ENCODE assay signal across 16 cellular contexts in the genomic region with DNA sequence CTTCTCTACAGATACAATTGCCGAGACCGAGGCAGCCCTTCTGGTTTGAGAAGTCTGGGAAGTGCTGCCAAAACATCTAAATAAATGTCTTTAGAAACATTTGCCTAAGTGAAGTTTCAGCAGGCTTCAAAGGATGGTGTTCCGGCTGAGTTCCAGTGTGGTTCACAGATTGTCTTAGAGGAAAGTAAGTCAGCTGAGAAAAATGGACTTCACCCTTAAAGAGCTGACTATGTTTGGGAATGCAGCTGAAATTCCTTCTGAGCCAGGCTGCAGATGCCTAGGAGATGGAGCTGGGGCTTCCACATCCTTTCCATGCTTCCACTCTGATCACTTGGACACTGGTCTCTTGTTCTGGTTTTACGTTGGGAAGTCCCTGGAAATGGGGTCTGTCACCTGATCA.
"Had no signal": no experiment of that assay in that cellular context is flagged by ENCODE, and none has a peak within 500 bp of the region (broad histone marks: within the 10 kb centered on the region; RNA-seq: fewer than 3 reads in every experiment).

No MANE protein-coding gene starts in this region.

- DNase-seq: activated CD4-positive, alpha-beta T cell treated with anti-CD3 and anti-CD28 coated beads, Interleukin-2, amount 10 ng/mL, durations not matched to agents 7 days and 5 days; activated CD4-positive, CD25-positive, alpha-beta regulatory T cell; activated naive CD4-positive, alpha-beta T cell treated with anti-CD3 and anti-CD28 coated beads for 36 hours; activated T-cell treated with anti-CD3 and anti-CD28 coated beads for 4 hours; body of pancreas; cerebellar nuclear complex; effector memory CD8-positive, alpha-beta T cell; erythroblast; naive thymus-derived CD4-positive, alpha-beta T cell; stimulated activated CD4-positive, alpha-beta T cell treated with anti-CD3 and anti-CD28 coated beads, Interleukin-15, amount 100 ng/mL, for 24 hours; stimulated activated CD4-positive, alpha-beta T cell treated with anti-CD3 and anti-CD28 coated beads, Interleukin-4, amount 100 ng/mL, for 4 hours; stimulated activated naive CD8-positive, alpha-beta T cell treated with anti-CD3 and anti-CD28 coated beads, Interleukin-15, amount 100 ng/mL, for 72 hours; uterus had no signal

- H3K4me1 ChIP-seq: body of pancreas, uterus had no signal

- H3K36me3 ChIP-seq: thoracic aorta, uterus had no signal

- H3K27me3 ChIP-seq: body of pancreas, uterus had no signal

- H3K4me3 ChIP-seq: body of pancreas, thoracic aorta, uterus had no signal

- H3K4me3 Mint-ChIP-seq: activated CD4-positive, alpha-beta T cell treated with anti-CD3 and anti-CD28 coated beads, Interleukin-2, amount 10 ng/mL, durations not matched to agents 7 days and 5 days; activated naive CD4-positive, alpha-beta T cell treated with anti-CD3 and anti-CD28 coated beads for 36 hours; activated T-helper 17 cell treated with anti-CD3 and anti-CD28 coated beads, Interleukin-2, amount 50 U/mL, for 72 hours; dendritic cell treated with granulocyte-macrophage colony-stimulating factor and Interleukin-4, amounts not matched to agents 40 ng/mL and 50 ng/mL, for 4 days; effector memory CD8-positive, alpha-beta T cell; naive thymus-derived CD4-positive, alpha-beta T cell; stimulated activated naive CD8-positive, alpha-beta T cell treated with anti-CD3 and anti-CD28 coated beads, Interleukin-15, amount 100 ng/mL, for 72 hours had no signal

- H3K27ac ChIP-seq: body of pancreas, uterus had no signal

- H3K27ac Mint-ChIP-seq: activated CD4-positive, alpha-beta T cell treated with anti-CD3 and anti-CD28 coated beads, Interleukin-2, amount 10 ng/mL, durations not matched to agents 7 days and 5 days; activated naive CD4-positive, alpha-beta T cell treated with anti-CD3 and anti-CD28 coated beads for 36 hours; activated T-helper 17 cell treated with anti-CD3 and anti-CD28 coated beads, Interleukin-2, amount 50 U/mL, for 72 hours; dendritic cell treated with granulocyte-macrophage colony-stimulating factor and Interleukin-4, amounts not matched to agents 40 ng/mL and 50 ng/mL, for 4 days; effector memory CD8-positive, alpha-beta T cell; naive thymus-derived CD4-positive, alpha-beta T cell had no signal

- H3K9me3 ChIP-seq: body of pancreas, thoracic aorta, uterus had no signal

- H3K27me3 Mint-ChIP-seq: activated CD4-positive, alpha-beta T cell treated with anti-CD3 and anti-CD28 coated beads, Interleukin-2, amount 10 ng/mL, durations not matched to agents 7 days and 5 days had no signal

- H3K9me3 Mint-ChIP-seq: activated CD4-positive, alpha-beta T cell treated with anti-CD3 and anti-CD28 coated beads, Interleukin-2, amount 10 ng/mL, durations not matched to agents 7 days and 5 days; activated naive CD4-positive, alpha-beta T cell treated with anti-CD3 and anti-CD28 coated beads for 36 hours; activated T-helper 17 cell treated with anti-CD3 and anti-CD28 coated beads, Interleukin-2, amount 50 U/mL, for 72 hours; dendritic cell treated with granulocyte-macrophage colony-stimulating factor and Interleukin-4, amounts not matched to agents 40 ng/mL and 50 ng/mL, for 4 days; effector memory CD8-positive, alpha-beta T cell; naive thymus-derived CD4-positive, alpha-beta T cell; stimulated activated naive CD8-positive, alpha-beta T cell treated with anti-CD3 and anti-CD28 coated beads, Interleukin-15, amount 100 ng/mL, for 72 hours had no signal

- H3K4me1 Mint-ChIP-seq: activated CD4-positive, alpha-beta T cell treated with anti-CD3 and anti-CD28 coated beads, Interleukin-2, amount 10 ng/mL, durations not matched to agents 7 days and 5 days; activated T-helper 17 cell treated with anti-CD3 and anti-CD28 coated beads, Interleukin-2, amount 50 U/mL, for 72 hours; naive thymus-derived CD4-positive, alpha-beta T cell; stimulated activated naive CD8-positive, alpha-beta T cell treated with anti-CD3 and anti-CD28 coated beads, Interleukin-15, amount 100 ng/mL, for 72 hours had no signal

- H3K36me3 Mint-ChIP-seq: naive thymus-derived CD4-positive, alpha-beta T cell had no signal
